16 cellular contexts compared by ENCODE assay signal in genomic region chr22:19667872-19668740, GRCh38. TPM values are rescaled to one million over a fixed set of nuclear protein-coding genes. Genes with fewer than 3 reads are reported as not detected.
DNase-seq lines count a peak whose midpoint lies in the region; ATAC-seq and TF ChIP-seq lines count a peak whose summit lies in the region.
"Had no signal": no experiment of that assay in that cellular context is flagged by ENCODE, and none has a peak within 500 bp of the region (broad histone marks: within the 10 kb centered on the region; RNA-seq: fewer than 3 reads in every experiment).

No MANE protein-coding gene starts in this region.

- ATAC-seq in heart left ventricle: no peak
- ATAC-seq in HG03460 (IDR thresholded peaks at IDR 0.05; ENCODE audit: unreplicated experiment): no peak
- ATAC-seq: A549, GM23338 had no signal

- WGBS in heart left ventricle, 4 donors: 92 to 93% (median 93%) methylated on average over 18 to 19 of the region's 19 CpGs
- WGBS in endodermal cell (ENCODE audit: insufficient coverage in 1 of 2, insufficient read length in 1 of 2), 2 experiments: 87 to 90% methylated on average over 14 to 18 of the region's 19 CpGs
- WGBS in neuronal stem cell (ENCODE audit: extremely low coverage in 2 of 2, insufficient read length in 2 of 2, insufficient replicate concordance in 1 of 2), 2 donors: no CpG with 5 or more reads among the region's 19 CpGs

- no peak overlapping the region for H4K8ac ChIP-seq in neuronal stem cell (ENCODE audit: low read depth, low read length)

- H2BK120ac ChIP-seq in neuronal stem cell (ENCODE audit: low read depth, low read length): no peak overlapping the region

- no peak for TF ChIP-seq POLR2A in heart left ventricle (IDR thresholded peaks at IDR 0.05)

- H3K27me3 Mint-ChIP-seq in endodermal cell (ENCODE audit: insufficient read depth): peaks cover 4% of the 10 kb centered on the region

- H3K9me3 ChIP-seq in left ventricle myocardium inferior (replicated peaks) (peaks cover 4% of the 10 kb centered on the region), heart left ventricle (no peaks in the 10 kb centered on the region), endodermal cell (ENCODE audit: control insufficient read depth, low read length) (no peaks in the 10 kb centered on the region), neuronal stem cell (replicated peaks in 1 of 2; ENCODE audit: control insufficient read depth in 2 of 2, insufficient read depth in 1 of 2, low read depth in 1 of 2, low read length in 2 of 2) (no peaks in the 10 kb centered on the region), tibial artery (peaks cover 0 to 3% (median 0%) of the 10 kb centered on the region in 3 donors)
- H3K9me3 ChIP-seq: A549, Caco-2 had no signal

- peaks cover 3% of the 10 kb centered on the region for H3K4me1 Mint-ChIP-seq in endodermal cell

- H2BK5ac ChIP-seq in neuronal stem cell (ENCODE audit: low read length): no peak overlapping the region

- no peak overlapping the region for H3K4ac ChIP-seq in neuronal stem cell (ENCODE audit: low read length)

- peaks cover 5% of the 10 kb centered on the region for H3K9me3 Mint-ChIP-seq in endodermal cell
- H3K9me3 Mint-ChIP-seq: CD4-positive, alpha-beta T cell had no signal

- H2AFZ ChIP-seq in neuronal stem cell (ENCODE audit: low read length): no peak overlapping the region

- H2BK15ac ChIP-seq in neuronal stem cell (ENCODE audit: low read length): no peak overlapping the region

- intact Hi-C loops in left ventricle myocardium inferior (cut with micrococcal nuclease): no loop called here
- intact Hi-C loops in heart left ventricle (cut with DNase I): no loop called here
- intact Hi-C loops in tibial artery (cut with DNase I; ENCODE audit: low total_unique reads): no loop called here

- no peak overlapping the region for H3K4me3 ChIP-seq in left ventricle myocardium inferior
- H3K4me3 ChIP-seq in heart left ventricle: no peak overlapping the region
- H3K4me3 ChIP-seq in endodermal cell (ENCODE audit: low read length): no peak overlapping the region
- no peak overlapping the region for H3K4me3 ChIP-seq in neuronal stem cell (ENCODE audit: low read length in 2 of 2)
- H3K4me3 ChIP-seq in tibial artery: no peak overlapping the region
- H3K4me3 ChIP-seq: A549, GM23338 had no signal

- no peak overlapping the region for H4K91ac ChIP-seq in neuronal stem cell (ENCODE audit: low read depth, low read length, poor library complexity)

- peak overlapping the region; percentile 15 for H3K14ac ChIP-seq in neuronal stem cell (ENCODE audit: low read length)

- H3K23ac ChIP-seq in neuronal stem cell (ENCODE audit: low read depth, low read length, poor library complexity): no peak overlapping the region

- H3K27ac ChIP-seq in left ventricle myocardium inferior (replicated peaks) (peak overlapping the region; percentile 64), heart left ventricle (peak overlapping the region in 1 of 12 donors; percentile 19), endodermal cell (ENCODE audit: low read depth, low read length) (no peak overlapping the region), neuronal stem cell (replicated peaks; ENCODE audit: low read length) (no peak overlapping the region), tibial artery (no peak overlapping the region)
- H3K27ac ChIP-seq: 22Rv1, A549, C4-2B had no signal

- DNase-seq in left ventricle myocardium inferior: no peak
- no peak for DNase-seq in heart left ventricle
- peak; percentile 31 for DNase-seq in endodermal cell
- no peak for DNase-seq in neuronal stem cell (ENCODE audit: low spot score)
- no peak for DNase-seq in tibial artery
- DNase-seq in NCI-H2081 treated with DMSO at 0.1 percent for 48 hours (lab: John Stamatoyannopoulos, UW): no peak
- DNase-seq: AML-193; Caco-2; CD4-positive, alpha-beta T cell; HCEC 1CT had no signal

- H3K36me3 ChIP-seq in left ventricle myocardium inferior: no peaks in the 10 kb centered on the region
- no peaks in the 10 kb centered on the region for H3K36me3 ChIP-seq in heart left ventricle
- H3K36me3 ChIP-seq in endodermal cell (ENCODE audit: control insufficient read depth, insufficient read depth, low read length): no peaks in the 10 kb centered on the region
- no peaks in the 10 kb centered on the region for H3K36me3 ChIP-seq in neuronal stem cell (replicated peaks in 1 of 2; ENCODE audit: control insufficient read depth in 2 of 2, insufficient read depth in 2 of 2, low read length in 2 of 2)
- no peaks in the 10 kb centered on the region for H3K36me3 ChIP-seq in tibial artery

- TF ChIP-seq CTCF in left ventricle myocardium inferior (IDR thresholded peaks at IDR 0.05; ENCODE audit: borderline replicate concordance) (no peak), heart left ventricle (IDR thresholded peaks at IDR 0.05) (no peak), endodermal cell (conservative IDR thresholded peaks at IDR 0.05) (no peak), tibial artery (IDR thresholded peaks at IDR 0.05) (no peak)

- no peak overlapping the region for H3K18ac ChIP-seq in neuronal stem cell (ENCODE audit: low read length)

- no peak overlapping the region for H3K4me2 ChIP-seq in neuronal stem cell (ENCODE audit: insufficient read depth, low read length, poor library complexity, severe bottlenecking)
- H3K4me2 ChIP-seq: A549, GM23338 had no signal

- H3K4me1 ChIP-seq in left ventricle myocardium inferior (peaks cover 36% of the 10 kb centered on the region), heart left ventricle (peaks cover 0 to 37% (median 8%) of the 10 kb centered on the region in 12 donors), endodermal cell (ENCODE audit: control insufficient read depth, insufficient read depth, low read length) (no peaks in the 10 kb centered on the region), neuronal stem cell (ENCODE audit: control insufficient read depth in 2 of 2, insufficient read depth in 1 of 2, low read depth in 1 of 2, low read length in 2 of 2) (peaks cover 4 to 5% of the 10 kb centered on the region in 2 donors), tibial artery (peaks cover 0 to 40% (median 34%) of the 10 kb centered on the region in 4 donors)
- H3K4me1 ChIP-seq: Caco-2 had no signal

- no peak overlapping the region for H3K27ac Mint-ChIP-seq in endodermal cell
- H3K27ac Mint-ChIP-seq: CD4-positive, alpha-beta T cell; GM23338 had no signal

- H3K9ac ChIP-seq in endodermal cell (ENCODE audit: extremely low read depth, low read length, poor library complexity, severe bottlenecking): no peak overlapping the region
- no peak overlapping the region for H3K9ac ChIP-seq in neuronal stem cell (ENCODE audit: low read depth, low read length, poor library complexity)

- H3K4me3 Mint-ChIP-seq in endodermal cell: no peak overlapping the region
- H3K4me3 Mint-ChIP-seq: CD4-positive, alpha-beta T cell; GM23338 had no signal

- no peaks in the 10 kb centered on the region for H3K27me3 ChIP-seq in left ventricle myocardium inferior (ENCODE audit: low read depth)
- H3K27me3 ChIP-seq in heart left ventricle: no peaks in the 10 kb centered on the region
- no peaks in the 10 kb centered on the region for H3K27me3 ChIP-seq in endodermal cell (ENCODE audit: control insufficient read depth, insufficient read depth, low read length, poor library complexity, severe bottlenecking)
- peaks cover 0 to 40% (median 0%) of the 10 kb centered on the region in 3 experiments for H3K27me3 ChIP-seq in neuronal stem cell (ENCODE audit: control insufficient read depth in 3 of 3, insufficient read depth in 3 of 3, low read depth in 1 of 3, low read length in 3 of 3)
- H3K27me3 ChIP-seq in tibial artery: no peaks in the 10 kb centered on the region

- H2BK12ac ChIP-seq in neuronal stem cell (ENCODE audit: low read length): no peak overlapping the region

- no peak overlapping the region for H2AK5ac ChIP-seq in neuronal stem cell (ENCODE audit: low read depth, low read length)

- no peaks in the 10 kb centered on the region for H3K36me3 Mint-ChIP-seq in endodermal cell (ENCODE audit: low read depth)

- H3K79me1 ChIP-seq in neuronal stem cell (ENCODE audit: low read depth, low read length): no peaks in the 10 kb centered on the region

RNA-seq across cellular contexts. Expression of gene SEPTIN5, which starts 46.2 kb away (rescaled TPM):
- total RNA-seq in left ventricle myocardium inferior (141 TPM), heart left ventricle (100 to 1,000 TPM in 7 of 9 donors, 10 to 100 TPM in 2; 88.3 to 272 (median 156) TPM), endodermal cell (10 to 100 TPM in 1 of 2 donors, 1 to 10 TPM in 1; 9.8 to 20.0 TPM)
- 100 to 1,000 TPM in 1 of 2 donors, 10 to 100 TPM in 1; 75.7 to 127 TPM for polyA plus RNA-seq in heart left ventricle
- polyA plus RNA-seq in endodermal cell (2013, experiment 1 of 2): 45.2 TPM
- 45.0 TPM for polyA plus RNA-seq in endodermal cell (2013, experiment 2 of 2)
- 23.1 TPM for polyA plus RNA-seq in neuronal stem cell (2013, experiment 1 of 2)
- 21.3 TPM for polyA plus RNA-seq in neuronal stem cell (2013, experiment 2 of 2)
- total RNA-seq: HT-29 had no signal

RNA-seq across cellular contexts. Expression of gene GP1BB, which starts 55.2 kb away (rescaled TPM):
- total RNA-seq in left ventricle myocardium inferior (not detected), heart left ventricle (10 to 100 TPM in 3 of 9 donors, 1 to 10 TPM in 3, not detected in 3; 1.4 to 52.2 (median 10.7) TPM), endodermal cell (under 1 TPM; 0.48 to 0.62 TPM)
- polyA plus RNA-seq in heart left ventricle: 10 to 100 TPM in 1 of 2 donors, 1 to 10 TPM in 1; 6.5 to 30.4 TPM
- 4.2 TPM for polyA plus RNA-seq in endodermal cell (2013, experiment 1 of 2)
- polyA plus RNA-seq in endodermal cell (2013, experiment 2 of 2): 5.0 TPM
- 2.5 TPM for polyA plus RNA-seq in neuronal stem cell (2013, experiment 1 of 2)
- polyA plus RNA-seq in neuronal stem cell (2013, experiment 2 of 2): 2.6 TPM
- total RNA-seq: HT-29 had no signal
